In genomic region chr10:22666287-22667092, GRCh38 we compare ENCODE assay signal across 9 cellular contexts. TPM values are rescaled to one million over a fixed set of nuclear protein-coding genes. Genes with fewer than 3 reads are reported as not detected.
A peak's percentile ranks its signal among the peaks of the same experiment; 100 is the strongest.
DNase-seq lines count a peak whose midpoint lies in the region; ATAC-seq lines count a peak whose summit lies in the region.
"Had no signal": no experiment of that assay in that cellular context is flagged by ENCODE, and none has a peak within 500 bp of the region (broad histone marks: within the 10 kb centered on the region; RNA-seq: fewer than 3 reads in every experiment).

No MANE protein-coding gene starts in this region.

- WGBS in aorta, 2 donors, result 30 to 35% methylated on average over 9 of the region's 9 CpGs

- no peak overlapping the region for H3K9ac ChIP-seq in endocrine pancreas (ENCODE audit: control insufficient read depth, insufficient read depth, low read length)

- H3K4me1 ChIP-seq in endocrine pancreas (ENCODE audit: control insufficient read depth, insufficient read depth, low read length) (peaks cover 4% of the 10 kb centered on the region), aorta (ENCODE audit: control insufficient read depth in 1 of 2, insufficient read depth in 2 of 2, low read length in 2 of 2) (peaks cover 0 to 3% of the 10 kb centered on the region in 2 donors)

- H3K9me3 ChIP-seq in endocrine pancreas (ENCODE audit: control insufficient read depth, low read length) (no peaks in the 10 kb centered on the region), aorta (ENCODE audit: control insufficient read depth, low read length) (no peaks in the 10 kb centered on the region)

- intact Hi-C loops in aorta (cut with DNase I), result no loop called here

- H3K27me3 ChIP-seq in endocrine pancreas (ENCODE audit: control insufficient read depth, insufficient read depth, low read length) (no peaks in the 10 kb centered on the region), aorta (ENCODE audit: control insufficient read depth in 1 of 2, insufficient read depth in 2 of 2, low read length in 1 of 2) (no peaks in the 10 kb centered on the region)

- no peak for DNase-seq in activated CD4-positive, CD25-positive, alpha-beta regulatory T cell treated with anti-CD3 and anti-CD28 coated beads, Interleukin-2, amount 50 U/mL, for 72 hours
- DNase-seq in T follicular helper cell (ENCODE audit: low read depth) (peak; percentile 66), aorta (no peak), SKM-1 treated with dmso at 0.1 percent for 144 hours (lab: John Stamatoyannopoulos, UW; ENCODE audit: unreplicated experiment) (no peak), cerebellum (ENCODE audit: low spot score) (no peak)

- H3K27ac ChIP-seq in aorta (ENCODE audit: low read depth in 1 of 2, low read length in 2 of 2), result no peak overlapping the region

- H3K4me3 ChIP-seq in endocrine pancreas (ENCODE audit: control insufficient read depth, insufficient read depth, low read length) (peak overlapping the region; percentile 55), aorta (ENCODE audit: low read length in 2 of 2) (no peak overlapping the region)
- H3K4me3 ChIP-seq: lung had no signal

- H3K36me3 ChIP-seq in endocrine pancreas (ENCODE audit: control insufficient read depth, insufficient read depth, low read length) (no peaks in the 10 kb centered on the region), aorta (ENCODE audit: control insufficient read depth in 1 of 2, insufficient read depth in 2 of 2, low read length in 1 of 2) (no peaks in the 10 kb centered on the region)

- peak; percentile 78 to 80 for ATAC-seq in activated CD4-positive, CD25-positive, alpha-beta regulatory T cell treated with anti-CD3 and anti-CD28 coated beads, Interleukin-2, amount 50 U/mL, for 24 hours
- ATAC-seq in HG02884 (IDR thresholded peaks at IDR 0.05; ENCODE audit: unreplicated experiment) (peak; percentile 73), aorta (ENCODE audit: low FRiP score) (no peak)

RNA-seq across cellular contexts. Expression of gene PIP4K2A, which starts 47.9 kb away (rescaled TPM):
- 10 to 100 TPM; 77.9 to 90.3 TPM for total RNA-seq in aorta
- 10 to 100 TPM; 24.2 to 29.3 TPM for polyA plus RNA-seq in aorta
- total RNA-seq in cerebellum, result 22.7 TPM
